Comparison of ENCODE assay signal across 37 cellular contexts in genomic region chr3:118713502-118714207, GRCh38.
"Had no signal": no experiment of that assay in that cellular context is flagged by ENCODE, and none has a peak within 500 bp of the region (broad histone marks: within the 10 kb centered on the region; RNA-seq: fewer than 3 reads in every experiment).

No MANE protein-coding gene starts in this region.

- H3K27ac Mint-ChIP-seq: activated CD4-positive, alpha-beta memory T cell treated with anti-CD3 and anti-CD28 coated beads, Interleukin-2, amount 10 ng/mL, durations not matched to agents 7 days and 5 days; activated CD4-positive, alpha-beta T cell treated with anti-CD3 and anti-CD28 coated beads for 36 hours; activated CD8-positive, alpha-beta memory T cell treated with anti-CD3 and anti-CD28 coated beads, Interleukin-2, amount 10 ng/mL, durations not matched to agents 7 days and 5 days; activated CD8-positive, alpha-beta T cell treated with anti-CD3 and anti-CD28 coated beads, Interleukin-2, amount 10 ng/mL, durations not matched to agents 7 days and 5 days; activated naive CD4-positive, alpha-beta T cell treated with anti-CD3 and anti-CD28 coated beads for 36 hours; activated naive CD4-positive, alpha-beta T cell treated with anti-CD3 and anti-CD28 coated beads, Interleukin-2, amount 50 U/mL, for 72 hours; activated naive CD8-positive, alpha-beta T cell treated with anti-CD3 and anti-CD28 coated beads for 36 hours; activated T-cell treated with anti-CD3 and anti-CD28 coated beads, Interleukin-2, amount 50 U/mL, for 24 hours; activated T-helper 2 cell treated with anti-CD3 and anti-CD28 coated beads, Interferon-gamma antibody, Interleukin-2, Interleukin-4, amounts not matched to agents 10 μg/mL and 5 μg/mL and 100 μg/mL, durations not matched to agents 14 hours and 24 hours and 36 hours; T-helper 1 cell treated with Interleukin-12 subunit alpha and Interleukin-12 subunit beta and Interleukin-4 antibody, amounts not matched to agents 30 μg/mL and 1 μg/mL, for 36 hours; T-helper 2 cell treated with Interferon-gamma antibody and Interleukin-4, amounts not matched to agents 5 μg/mL and 100 μg/mL, for 36 hours; WTC11 had no signal

- H3K9me3 Mint-ChIP-seq: activated CD4-positive, alpha-beta memory T cell treated with anti-CD3 and anti-CD28 coated beads, Interleukin-2, amount 10 ng/mL, durations not matched to agents 7 days and 5 days; activated naive CD4-positive, alpha-beta T cell treated with anti-CD3 and anti-CD28 coated beads for 36 hours; activated naive CD4-positive, alpha-beta T cell treated with anti-CD3 and anti-CD28 coated beads, Interleukin-2, amount 50 U/mL, for 72 hours; activated naive CD8-positive, alpha-beta T cell treated with anti-CD3 and anti-CD28 coated beads for 36 hours; activated T-cell treated with anti-CD3 and anti-CD28 coated beads, Interleukin-2, amount 50 U/mL, for 24 hours; activated T-helper 2 cell treated with anti-CD3 and anti-CD28 coated beads, Interferon-gamma antibody, Interleukin-2, Interleukin-4, amounts not matched to agents 10 μg/mL and 5 μg/mL and 100 μg/mL, durations not matched to agents 14 hours and 24 hours and 36 hours; T-helper 1 cell treated with Interleukin-12 subunit alpha and Interleukin-12 subunit beta and Interleukin-4 antibody, amounts not matched to agents 30 μg/mL and 1 μg/mL, for 36 hours; T-helper 2 cell treated with Interferon-gamma antibody and Interleukin-4, amounts not matched to agents 5 μg/mL and 100 μg/mL, for 36 hours; WTC11 had no signal

- H3K4me3 Mint-ChIP-seq: activated CD4-positive, alpha-beta memory T cell treated with anti-CD3 and anti-CD28 coated beads, Interleukin-2, amount 10 ng/mL, durations not matched to agents 7 days and 5 days; activated CD4-positive, alpha-beta T cell treated with anti-CD3 and anti-CD28 coated beads for 36 hours; activated CD8-positive, alpha-beta memory T cell treated with anti-CD3 and anti-CD28 coated beads, Interleukin-2, amount 10 ng/mL, durations not matched to agents 7 days and 5 days; activated CD8-positive, alpha-beta T cell treated with anti-CD3 and anti-CD28 coated beads, Interleukin-2, amount 10 ng/mL, durations not matched to agents 7 days and 5 days; activated naive CD4-positive, alpha-beta T cell treated with anti-CD3 and anti-CD28 coated beads for 36 hours; activated naive CD8-positive, alpha-beta T cell treated with anti-CD3 and anti-CD28 coated beads for 36 hours; activated T-cell treated with anti-CD3 and anti-CD28 coated beads, Interleukin-2, amount 50 U/mL, for 24 hours; T-helper 1 cell treated with Interleukin-12 subunit alpha and Interleukin-12 subunit beta and Interleukin-4 antibody, amounts not matched to agents 30 μg/mL and 1 μg/mL, for 36 hours; T-helper 2 cell treated with Interferon-gamma antibody and Interleukin-4, amounts not matched to agents 5 μg/mL and 100 μg/mL, for 36 hours; WTC11 had no signal

- H3K4me1 ChIP-seq: adrenal gland, breast epithelium had no signal

- H3K9me3 ChIP-seq: adrenal gland, body of pancreas, breast epithelium had no signal

- ATAC-seq: activated CD4-positive, alpha-beta T cell treated with anti-CD3 and anti-CD28 coated beads for 36 hours; activated CD4-positive, CD25-positive, alpha-beta regulatory T cell treated with anti-CD3 and anti-CD28 coated beads, Interleukin-2, amount 50 U/mL, for 24 hours; activated CD8-positive, alpha-beta memory T cell treated with anti-CD3 and anti-CD28 coated beads, Interleukin-2, amount 10 ng/mL, durations not matched to agents 7 days and 5 days; activated CD8-positive, alpha-beta T cell treated with anti-CD3 and anti-CD28 coated beads, Interleukin-2, amount 10 ng/mL, durations not matched to agents 7 days and 5 days; activated naive CD4-positive, alpha-beta T cell treated with anti-CD3 and anti-CD28 coated beads, Interleukin-2, amount 50 U/mL, for 72 hours; body of pancreas; WTC11 had no signal

- DNase-seq: activated CD4-positive, alpha-beta memory T cell treated with anti-CD3 and anti-CD28 coated beads, Interleukin-2, amount 10 ng/mL, durations not matched to agents 7 days and 5 days; activated CD4-positive, alpha-beta T cell treated with anti-CD3 and anti-CD28 coated beads for 1 hour; activated CD4-positive, alpha-beta T cell treated with anti-CD3 and anti-CD28 coated beads for 36 hours; activated CD4-positive, alpha-beta T cell treated with anti-CD3 and anti-CD28 coated beads for 48 hours; activated CD4-positive, alpha-beta T cell treated with anti-CD3 and anti-CD28 coated beads, Interleukin-2, amount 50 U/mL, for 48 hours; activated CD4-positive, CD25-positive, alpha-beta regulatory T cell; activated CD8-positive, alpha-beta memory T cell treated with anti-CD3 and anti-CD28 coated beads for 24 hours; activated CD8-positive, alpha-beta memory T cell treated with anti-CD3 and anti-CD28 coated beads, Interleukin-2, amount 10 ng/mL, durations not matched to agents 7 days and 5 days; activated CD8-positive, alpha-beta memory T cell treated with anti-CD3 and anti-CD28 coated beads, Interleukin-2, amount 50 U/mL, for 48 hours; activated CD8-positive, alpha-beta T cell treated with anti-CD3 and anti-CD28 coated beads, Interleukin-2, amount 10 ng/mL, durations not matched to agents 7 days and 5 days; activated effector memory CD4-positive, alpha-beta T cell treated with Interleukin-2 at 50 U/mL for 16 hours; activated gamma-delta T cell treated with Interleukin-2 at 50 U/mL for 16 hours; activated naive CD4-positive, alpha-beta T cell; activated naive CD4-positive, alpha-beta T cell treated with anti-CD3 and anti-CD28 coated beads for 36 hours; activated naive CD4-positive, alpha-beta T cell treated with anti-CD3 and anti-CD28 coated beads, Interleukin-2, amount 50 U/mL, for 16 hours; activated naive CD8-positive, alpha-beta T cell treated with anti-CD3 and anti-CD28 coated beads for 36 hours; activated T-cell treated with anti-CD3 and anti-CD28 coated beads, Interleukin-2, amount 50 U/mL, for 24 hours; activated T-cell treated with anti-CD3 and anti-CD28 coated beads, Interleukin-2, amount 50 U/mL, for 48 hours; adrenal gland; amniotic stem cell; aorta; body of pancreas; brain microvascular endothelial cell; central memory CD4-positive, alpha-beta T cell; T-helper 1 cell; T-helper 2 cell; T-helper 9 cell; WERI-Rb-1 had no signal

- H3K36me3 ChIP-seq: adrenal gland, brain microvascular endothelial cell, breast epithelium, WERI-Rb-1 had no signal

- H3K27me3 Mint-ChIP-seq: activated CD4-positive, alpha-beta memory T cell treated with anti-CD3 and anti-CD28 coated beads, Interleukin-2, amount 10 ng/mL, durations not matched to agents 7 days and 5 days; activated CD4-positive, alpha-beta T cell treated with anti-CD3 and anti-CD28 coated beads for 36 hours; activated CD8-positive, alpha-beta memory T cell treated with anti-CD3 and anti-CD28 coated beads, Interleukin-2, amount 10 ng/mL, durations not matched to agents 7 days and 5 days; activated naive CD8-positive, alpha-beta T cell treated with anti-CD3 and anti-CD28 coated beads for 36 hours; activated T-cell treated with anti-CD3 and anti-CD28 coated beads, Interleukin-2, amount 50 U/mL, for 24 hours had no signal

- H3K4me3 ChIP-seq: adrenal gland, body of pancreas, breast epithelium had no signal

- FAIRE-seq: astrocyte, TTC549 had no signal

- H3K27ac ChIP-seq: adrenal gland, body of pancreas, brain microvascular endothelial cell, breast epithelium, WERI-Rb-1 had no signal

- H3K36me3 Mint-ChIP-seq: activated CD8-positive, alpha-beta memory T cell treated with anti-CD3 and anti-CD28 coated beads, Interleukin-2, amount 10 ng/mL, durations not matched to agents 7 days and 5 days; activated naive CD4-positive, alpha-beta T cell treated with anti-CD3 and anti-CD28 coated beads, Interleukin-2, amount 50 U/mL, for 72 hours; activated naive CD8-positive, alpha-beta T cell treated with anti-CD3 and anti-CD28 coated beads for 36 hours; WTC11 had no signal

- H3K4me1 Mint-ChIP-seq: activated CD4-positive, alpha-beta memory T cell treated with anti-CD3 and anti-CD28 coated beads, Interleukin-2, amount 10 ng/mL, durations not matched to agents 7 days and 5 days; activated CD4-positive, alpha-beta T cell treated with anti-CD3 and anti-CD28 coated beads for 36 hours; activated CD8-positive, alpha-beta memory T cell treated with anti-CD3 and anti-CD28 coated beads, Interleukin-2, amount 10 ng/mL, durations not matched to agents 7 days and 5 days; activated naive CD8-positive, alpha-beta T cell treated with anti-CD3 and anti-CD28 coated beads for 36 hours; WTC11 had no signal

- H3K27me3 ChIP-seq: adrenal gland, body of pancreas, brain microvascular endothelial cell, breast epithelium had no signal
